In the genomic region with DNA sequence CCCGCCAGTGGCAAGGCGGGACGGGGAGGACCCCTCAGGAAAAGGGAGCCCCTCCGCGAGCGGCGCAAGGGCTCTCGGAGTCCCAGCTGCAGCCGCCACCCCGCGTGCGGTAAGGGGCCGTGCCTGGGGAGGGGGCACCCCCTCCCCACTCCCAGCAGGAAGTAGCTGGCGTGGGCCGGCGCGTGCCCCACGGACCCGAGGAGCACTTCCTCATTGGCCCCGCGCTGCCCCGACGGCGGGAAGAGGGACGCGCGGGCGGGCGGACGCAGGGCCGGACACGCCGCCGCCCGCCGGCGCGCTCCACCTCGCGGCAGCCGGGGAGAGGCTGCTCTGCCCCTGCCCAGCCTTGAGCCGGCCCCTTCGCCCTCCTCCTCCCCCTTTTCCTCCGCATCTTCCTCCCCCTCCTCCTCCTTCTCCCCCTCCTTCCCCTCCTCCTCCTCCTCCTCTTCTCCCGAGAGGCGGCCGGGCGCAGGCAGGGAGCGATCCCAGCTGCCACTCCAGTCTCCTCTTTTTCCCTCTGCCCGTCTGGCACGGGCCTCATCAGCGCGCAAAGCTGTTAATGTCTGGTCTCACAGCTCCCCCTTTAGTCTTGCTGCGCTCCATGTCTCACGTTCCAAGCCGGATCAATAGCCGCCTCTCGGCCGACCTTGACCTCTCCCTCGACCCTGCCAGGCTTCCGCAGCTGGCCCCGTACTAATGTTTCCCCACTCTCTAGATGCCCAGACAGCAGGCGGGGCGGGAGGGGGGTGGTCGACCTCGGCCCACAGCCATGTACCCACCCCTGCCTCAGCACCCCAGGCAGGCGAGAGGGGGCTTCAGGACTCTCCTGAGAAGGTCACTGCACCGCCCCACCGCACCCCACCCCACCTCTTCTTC, we compare ENCODE assay signal across 8 cellular contexts. TPM values are rescaled to one million over a fixed set of nuclear protein-coding genes. Genes with fewer than 3 reads are reported as not detected.
DNase-seq lines count a peak whose midpoint lies in the region; ATAC-seq and TF ChIP-seq lines count a peak whose summit lies in the region.

No MANE protein-coding gene starts in this region.

- intact Hi-C loops in tibial artery (cut with DNase I; ENCODE audit: low total_unique reads), result no loop called here

- no peaks in the 10 kb centered on the region for H3K27me3 ChIP-seq in CD4-positive, CD25-positive, alpha-beta regulatory T cell (ENCODE audit: control insufficient read depth, insufficient read depth, low read length)
- H3K27me3 ChIP-seq in tibial artery, result peaks cover 0 to 63% of the 10 kb centered on the region in 2 donors

- peaks cover 0 to 23% (median 19%) of the 10 kb centered on the region in 4 donors for H3K4me1 Mint-ChIP-seq in CD4-positive, CD25-positive, alpha-beta regulatory T cell
- peaks cover 27% of the 10 kb centered on the region for H3K4me1 Mint-ChIP-seq in activated CD4-positive, alpha-beta memory T cell treated with anti-CD3 and anti-CD28 coated beads, Interleukin-2, amount 10 ng/mL, durations not matched to agents 7 days and 5 days

- no peak overlapping the region for H3K4me3 ChIP-seq in CD4-positive, CD25-positive, alpha-beta regulatory T cell (ENCODE audit: low read depth, low read length)
- H3K4me3 ChIP-seq in tibial artery, result peak overlapping the region; percentile 22 to 37

- peaks cover 29% of the 10 kb centered on the region for H3K4me1 ChIP-seq in CD4-positive, CD25-positive, alpha-beta regulatory T cell (ENCODE audit: control insufficient read depth, insufficient read depth, low read length, poor library complexity, severe bottlenecking)
- peaks cover 0 to 51% (median 45%) of the 10 kb centered on the region in 4 donors for H3K4me1 ChIP-seq in tibial artery

- no peaks in the 10 kb centered on the region for H3K36me3 ChIP-seq in CD4-positive, CD25-positive, alpha-beta regulatory T cell (ENCODE audit: control insufficient read depth, insufficient read depth, low read length)
- no peaks in the 10 kb centered on the region for H3K36me3 ChIP-seq in tibial artery

- peak; percentile 40 to 78 (median 60) for DNase-seq in CD4-positive, CD25-positive, alpha-beta regulatory T cell
- DNase-seq in HCEC 1CT (peak; percentile 32), NCI-H2227 treated with DMSO at 0.1 percent for 48 hours (lab: John Stamatoyannopoulos, UW) (peak; percentile 59), epithelial cell of prostate (ENCODE audit: low read depth, low spot score) (peak; percentile 72), midbrain (lab: John Stamatoyannopoulos, UW) (peak; percentile 35), tibial artery (peak; percentile 53 to 72), KG1 (lab: John Stamatoyannopoulos, UW) (no peak)
- peak; percentile 66 for DNase-seq in activated CD4-positive, alpha-beta memory T cell treated with anti-CD3 and anti-CD28 coated beads, Interleukin-2, amount 10 ng/mL, durations not matched to agents 7 days and 5 days

- H3K9me3 Mint-ChIP-seq in CD4-positive, CD25-positive, alpha-beta regulatory T cell, result peaks cover 0 to 5% (median 0%) of the 10 kb centered on the region in 7 donors
- H3K9me3 Mint-ChIP-seq in activated CD4-positive, alpha-beta memory T cell treated with anti-CD3 and anti-CD28 coated beads, Interleukin-2, amount 10 ng/mL, durations not matched to agents 7 days and 5 days, result no peaks in the 10 kb centered on the region

- H3K27ac Mint-ChIP-seq in CD4-positive, CD25-positive, alpha-beta regulatory T cell, result peak overlapping the region; percentile 89 to 95 (median 90)
- H3K27ac Mint-ChIP-seq in activated CD4-positive, alpha-beta memory T cell treated with anti-CD3 and anti-CD28 coated beads, Interleukin-2, amount 10 ng/mL, durations not matched to agents 7 days and 5 days, result peak overlapping the region; percentile 78

- no peak for TF ChIP-seq CTCF in tibial artery (IDR thresholded peaks at IDR 0.05)

- H3K9me3 ChIP-seq in CD4-positive, CD25-positive, alpha-beta regulatory T cell (ENCODE audit: control insufficient read depth in 2 of 2, low read length in 2 of 2), result no peaks in the 10 kb centered on the region
- H3K9me3 ChIP-seq in tibial artery, result no peaks in the 10 kb centered on the region

- no peaks in the 10 kb centered on the region for H3K36me3 Mint-ChIP-seq in CD4-positive, CD25-positive, alpha-beta regulatory T cell
- peaks cover 11% of the 10 kb centered on the region for H3K36me3 Mint-ChIP-seq in activated CD4-positive, alpha-beta memory T cell treated with anti-CD3 and anti-CD28 coated beads, Interleukin-2, amount 10 ng/mL, durations not matched to agents 7 days and 5 days (ENCODE audit: low read depth)

- peak overlapping the region; percentile 87 to 99 (median 96) for H3K4me3 Mint-ChIP-seq in CD4-positive, CD25-positive, alpha-beta regulatory T cell
- peak overlapping the region; percentile 85 for H3K4me3 Mint-ChIP-seq in activated CD4-positive, alpha-beta memory T cell treated with anti-CD3 and anti-CD28 coated beads, Interleukin-2, amount 10 ng/mL, durations not matched to agents 7 days and 5 days

- POLR2A ChIA-PET in activated CD4-positive, alpha-beta memory T cell treated with anti-CD3 and anti-CD28 coated beads, Interleukin-2, amount 10 ng/mL, durations not matched to agents 7 days and 5 days (lab: Charles Lee), result interaction anchor here (0.6 to 24.6 kb wide), 11 partner anchors 10 to 1816 kb away, joined by 3 to 1689 read pairs (median 5); no protein-coding TSS in a partner anchor

- peaks cover 52% of the 10 kb centered on the region for H3K27me3 Mint-ChIP-seq in CD4-positive, CD25-positive, alpha-beta regulatory T cell
- peaks cover 35% of the 10 kb centered on the region for H3K27me3 Mint-ChIP-seq in activated CD4-positive, alpha-beta memory T cell treated with anti-CD3 and anti-CD28 coated beads, Interleukin-2, amount 10 ng/mL, durations not matched to agents 7 days and 5 days

- peak; percentile 15 to 17 for ATAC-seq in CD4-positive, CD25-positive, alpha-beta regulatory T cell (ENCODE audit: low read depth in 2 of 2)

- CTCF ChIA-PET in activated CD4-positive, alpha-beta memory T cell treated with anti-CD3 and anti-CD28 coated beads, Interleukin-2, amount 10 ng/mL, durations not matched to agents 7 days and 5 days (lab: Charles Lee), result interaction anchor here (0.6 to 3.9 kb wide), 16 partner anchors 10 to 1657 kb away, joined by 3 to 27 read pairs (median 4); no protein-coding TSS in a partner anchor

- no peak overlapping the region for H3K27ac ChIP-seq in CD4-positive, CD25-positive, alpha-beta regulatory T cell (ENCODE audit: insufficient read depth, low read length, poor library complexity, severe bottlenecking)
- H3K27ac ChIP-seq in epithelial cell of prostate, result peak overlapping the region; percentile 77
- H3K27ac ChIP-seq in tibial artery, result no peak overlapping the region

RNA-seq across cellular contexts. Expression of gene BCL11B, which starts 2.6 kb away (rescaled TPM):
- total RNA-seq in CD4-positive, CD25-positive, alpha-beta regulatory T cell, result 210 TPM
- polyA plus RNA-seq in CD4-positive, CD25-positive, alpha-beta regulatory T cell, result 1 to 10 TPM; 5.3 to 5.7 (median 5.4) TPM
- 10 to 100 TPM; 81.7 to 82.0 TPM for total RNA-seq in activated CD4-positive, alpha-beta memory T cell treated with anti-CD3 and anti-CD28 coated beads, Interleukin-2, amount 10 ng/mL, durations not matched to agents 7 days and 5 days
